In the genomic region with DNA sequence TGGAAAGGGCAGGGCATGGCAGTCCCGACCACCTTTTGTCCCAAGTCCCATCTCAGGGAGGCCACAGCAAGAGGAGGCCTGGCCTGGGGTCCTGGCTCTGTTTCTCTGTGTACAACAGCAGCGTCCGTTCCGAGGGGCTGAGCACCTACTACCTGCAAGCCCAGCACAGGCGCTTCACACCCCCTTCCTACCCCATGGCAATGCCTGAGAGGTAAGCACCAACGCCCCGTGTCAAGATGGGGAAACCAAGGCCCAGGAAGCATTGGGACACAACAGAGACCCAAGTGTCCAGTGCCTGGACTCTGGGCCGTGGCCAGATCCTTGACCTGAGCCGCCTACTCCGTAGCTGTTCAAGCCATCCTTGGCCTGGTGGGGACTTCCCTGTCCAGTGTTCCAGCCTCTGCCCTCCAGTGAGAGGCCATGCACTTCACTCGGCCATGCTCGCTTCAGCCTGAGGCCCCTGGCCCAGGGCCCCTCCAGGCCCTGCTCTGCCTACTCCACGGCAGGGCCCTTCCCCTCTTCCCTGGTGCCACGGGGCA, we compare ENCODE assay signal across 16 cellular contexts.
"Had no signal": no experiment of that assay in that cellular context is flagged by ENCODE, and none has a peak within 500 bp of the region (broad histone marks: within the 10 kb centered on the region; RNA-seq: fewer than 3 reads in every experiment).

No MANE protein-coding gene starts in this region.

- DNase-seq: activated B cell treated with CpG ODN at 0.5 μM for 24 hours; activated CD4-positive, alpha-beta memory T cell treated with anti-CD3 and anti-CD28 coated beads, Interleukin-2, amount 10 ng/mL, durations not matched to agents 7 days and 5 days; activated CD4-positive, alpha-beta T cell treated with anti-CD3 and anti-CD28 coated beads for 48 hours; activated CD8-positive, alpha-beta memory T cell treated with anti-CD3 and anti-CD28 coated beads, Interleukin-2, amount 10 ng/mL, durations not matched to agents 7 days and 5 days; brain microvascular endothelial cell; effector CD8-positive, alpha-beta T cell; stimulated activated CD4-positive, alpha-beta T cell treated with anti-CD3 and anti-CD28 coated beads, Interleukin-12 subunit alpha, Interleukin-12 subunit beta, amount 100 ng/mL, for 4 hours; stimulated activated CD4-positive, alpha-beta T cell treated with anti-CD3 and anti-CD28 coated beads, Interleukin-1b, Interleukin-23, amount 100 ng/mL, for 48 hours; stimulated activated naive CD8-positive, alpha-beta T cell treated with anti-CD3 and anti-CD28 coated beads, Interleukin-15, Interleukin-2, amounts not matched to agents 100 U/mL and 50 U/mL, for 24 hours had no signal

- H3K36me3 ChIP-seq: brain microvascular endothelial cell, esophagus muscularis mucosa, gastroesophageal sphincter, tibial nerve had no signal

- H3K27ac ChIP-seq: brain microvascular endothelial cell, esophagus muscularis mucosa, gastroesophageal sphincter, tibial nerve had no signal

- H3K36me3 Mint-ChIP-seq: activated CD8-positive, alpha-beta memory T cell treated with anti-CD3 and anti-CD28 coated beads, Interleukin-2, amount 10 ng/mL, durations not matched to agents 7 days and 5 days; mesothelial cell of epicardium; natural killer cell treated with Interleukin-12 subunit alpha and Interleukin-12 subunit beta and Interleukin-15 and Interleukin-18, amount 100 ng/mL, for 72 hours had no signal

- H3K4me3 ChIP-seq: lung had no signal

- H3K27ac Mint-ChIP-seq: activated B cell treated with CpG ODN at 0.5 μM for 24 hours; activated CD4-positive, alpha-beta memory T cell treated with anti-CD3 and anti-CD28 coated beads, Interleukin-2, amount 10 ng/mL, durations not matched to agents 7 days and 5 days; activated CD8-positive, alpha-beta memory T cell treated with anti-CD3 and anti-CD28 coated beads, Interleukin-2, amount 10 ng/mL, durations not matched to agents 7 days and 5 days; dendritic cell treated with granulocyte-macrophage colony-stimulating factor and Interleukin-4, amounts not matched to agents 40 ng/mL and 50 ng/mL, for 4 days; mesothelial cell of epicardium; natural killer cell treated with Interleukin-12 subunit alpha and Interleukin-12 subunit beta and Interleukin-15 and Interleukin-18, amount 100 ng/mL, for 72 hours had no signal

- H3K9me3 ChIP-seq: esophagus muscularis mucosa, gastroesophageal sphincter, tibial nerve had no signal

- H3K9me3 Mint-ChIP-seq: activated B cell treated with CpG ODN at 0.5 μM for 24 hours; activated CD4-positive, alpha-beta memory T cell treated with anti-CD3 and anti-CD28 coated beads, Interleukin-2, amount 10 ng/mL, durations not matched to agents 7 days and 5 days; dendritic cell treated with granulocyte-macrophage colony-stimulating factor and Interleukin-4, amounts not matched to agents 40 ng/mL and 50 ng/mL, for 4 days; mesothelial cell of epicardium; natural killer cell treated with Interleukin-12 subunit alpha and Interleukin-12 subunit beta and Interleukin-15 and Interleukin-18, amount 100 ng/mL, for 72 hours had no signal

- H3K4me3 Mint-ChIP-seq: dendritic cell treated with granulocyte-macrophage colony-stimulating factor and Interleukin-4, amounts not matched to agents 40 ng/mL and 50 ng/mL, for 4 days had no signal

- ATAC-seq: activated CD8-positive, alpha-beta memory T cell treated with anti-CD3 and anti-CD28 coated beads, Interleukin-2, amount 10 ng/mL, durations not matched to agents 7 days and 5 days; gastroesophageal sphincter; natural killer cell treated with Interleukin-12 subunit alpha and Interleukin-12 subunit beta and Interleukin-15 and Interleukin-18, amount 100 ng/mL, for 72 hours; stimulated activated naive CD8-positive, alpha-beta T cell treated with anti-CD3 and anti-CD28 coated beads, Interleukin-15, Interleukin-2, amounts not matched to agents 100 U/mL and 50 U/mL, for 24 hours had no signal
